In genomic region chr20:34534391-34535165, GRCh38 we compare ENCODE assay signal across 18 cellular contexts. TPM values are rescaled to one million over a fixed set of nuclear protein-coding genes. Genes with fewer than 3 reads are reported as not detected.
DNase-seq lines count a peak whose midpoint lies in the region; ATAC-seq and TF ChIP-seq lines count a peak whose summit lies in the region.
"Had no signal": no experiment of that assay in that cellular context is flagged by ENCODE, and none has a peak within 500 bp of the region (broad histone marks: within the 10 kb centered on the region; RNA-seq: fewer than 3 reads in every experiment).

No MANE protein-coding gene starts in this region.

- H3K4me3 ChIP-seq in neural progenitor cell: no peak overlapping the region

- H4K20me1 ChIP-seq in neural progenitor cell (ENCODE audit: low read depth): peaks cover 57% of the 10 kb centered on the region

- H3K9ac ChIP-seq in neural progenitor cell: no peak overlapping the region

- H3K27ac Mint-ChIP-seq in chondrocyte (ENCODE audit: unreplicated experiment) (peak overlapping the region; percentile 65), neural progenitor cell (peak overlapping the region; percentile 69)
- H3K27ac Mint-ChIP-seq: HFFc6, IgD-negative memory B cell had no signal

- H3K9me3 Mint-ChIP-seq in chondrocyte (ENCODE audit: low read depth): no peaks in the 10 kb centered on the region
- no peaks in the 10 kb centered on the region for H3K9me3 Mint-ChIP-seq in neural progenitor cell
- H3K9me3 Mint-ChIP-seq: CD4-positive, alpha-beta memory T cell; HFFc6; IgD-negative memory B cell had no signal

- no peak overlapping the region for H3K4me3 Mint-ChIP-seq in chondrocyte (ENCODE audit: unreplicated experiment)
- H3K4me3 Mint-ChIP-seq in neural progenitor cell: no peak overlapping the region
- H3K4me3 Mint-ChIP-seq: CD4-positive, alpha-beta memory T cell; HFFc6 had no signal

- no peaks in the 10 kb centered on the region for H3K36me3 ChIP-seq in neural progenitor cell

- peaks cover 4% of the 10 kb centered on the region for H3K79me2 ChIP-seq in neural progenitor cell (ENCODE audit: low read depth)

- H3K4me1 Mint-ChIP-seq in chondrocyte (ENCODE audit: low read depth) (peaks cover 12% of the 10 kb centered on the region), neural progenitor cell (peaks cover 19% of the 10 kb centered on the region)

- H3K36me3 Mint-ChIP-seq in chondrocyte (ENCODE audit: low read depth): peaks cover 56% of the 10 kb centered on the region
- peaks cover 27% of the 10 kb centered on the region for H3K36me3 Mint-ChIP-seq in neural progenitor cell

- H3K4me2 ChIP-seq in neural progenitor cell: no peak overlapping the region

- no peaks in the 10 kb centered on the region for H3K4me1 ChIP-seq in neural progenitor cell

- H2AFZ ChIP-seq in neural progenitor cell (replicated peaks): no peak overlapping the region

- H3K27me3 ChIP-seq in neural progenitor cell: no peaks in the 10 kb centered on the region

- DNase-seq in activated effector memory CD4-positive, alpha-beta T cell treated with anti-CD3 and anti-CD28 coated beads, Interleukin-2, amount 50 U/mL, for 16 hours: peak; percentile 33
- DNase-seq in activated effector memory CD4-positive, alpha-beta T cell treated with Interleukin-2 at 50 U/mL for 16 hours: no peak
- no peak for DNase-seq in chondrocyte (ENCODE audit: low spot score)
- no peak for DNase-seq in neural progenitor cell (ENCODE audit: low spot score)
- no peak for DNase-seq in activated CD4-positive, alpha-beta T cell treated with anti-CD3 and anti-CD28 coated beads, Interleukin-2, amount 50 U/mL, for 1 hour
- DNase-seq in NCI-H2171 (lab: John Stamatoyannopoulos, UW): no peak
- DNase-seq: 8988T; CD4-positive, alpha-beta memory T cell; HFFc6; Kasumi-1; NCI-H187; NCI-H446; NK-92 treated with Interleukin-12 subunit alpha and Interleukin-12 subunit beta, amount 100 ng/mL, for 24 hours had no signal

- no peaks in the 10 kb centered on the region for H3K9me3 ChIP-seq in neural progenitor cell (ENCODE audit: low read depth)

- ATAC-seq in HG03095 (IDR thresholded peaks at IDR 0.05; ENCODE audit: unreplicated experiment): no peak

- H3K27me3 Mint-ChIP-seq in chondrocyte (ENCODE audit: low read depth): no peaks in the 10 kb centered on the region
- peaks cover 2% of the 10 kb centered on the region for H3K27me3 Mint-ChIP-seq in neural progenitor cell (ENCODE audit: insufficient read depth, low read depth)
- H3K27me3 Mint-ChIP-seq: CD4-positive, alpha-beta memory T cell; IgD-negative memory B cell had no signal

- peaks cover 3% of the 10 kb centered on the region for H3F3A ChIP-seq in neural progenitor cell (ENCODE audit: low read depth)

- no peak for TF ChIP-seq CTCF in chondrocyte (IDR thresholded peaks at IDR 0.05)
- no peak for TF ChIP-seq CTCF in neural progenitor cell (IDR thresholded peaks at IDR 0.05)

- H3K27ac ChIP-seq in neural progenitor cell (no peak overlapping the region), temporal lobe (ENCODE audit: low read depth, low read length) (peak overlapping the region; percentile 47)

RNA-seq across cellular contexts. Expression of gene DYNLRB1, which starts 18.4 kb away (rescaled TPM):
- total RNA-seq in chondrocyte: 111 to 204 TPM (median 199 TPM) in 3 replicates
- total RNA-seq in neural progenitor cell (ENCODE audit: low replicate concordance): 73.1 and 106 TPM in 2 replicates
- total RNA-seq in temporal lobe: 28.0 TPM

RNA-seq across cellular contexts. Expression of gene MAP1LC3A, which starts 23.9 kb away (rescaled TPM):
- 49.4 to 128 TPM (median 120 TPM) in 3 replicates for total RNA-seq in chondrocyte
- total RNA-seq in neural progenitor cell (ENCODE audit: low replicate concordance): 5.5 and 8.5 TPM in 2 replicates
- total RNA-seq in temporal lobe: 49.2 TPM
- total RNA-seq: HT1080, OCI-LY7 had no signal
